Comparison of ENCODE assay signal across 2 cellular contexts in genomic region chr20:50720582-50720981, GRCh38.
TF ChIP-seq lines count a peak whose summit lies in the region.

No MANE protein-coding gene starts in this region.

TF ChIP-seq in HepG2, 621 proteins besides CTCF, POLR2A, EP300 and RAD21:
- TF ChIP-seq, protein P1, sequence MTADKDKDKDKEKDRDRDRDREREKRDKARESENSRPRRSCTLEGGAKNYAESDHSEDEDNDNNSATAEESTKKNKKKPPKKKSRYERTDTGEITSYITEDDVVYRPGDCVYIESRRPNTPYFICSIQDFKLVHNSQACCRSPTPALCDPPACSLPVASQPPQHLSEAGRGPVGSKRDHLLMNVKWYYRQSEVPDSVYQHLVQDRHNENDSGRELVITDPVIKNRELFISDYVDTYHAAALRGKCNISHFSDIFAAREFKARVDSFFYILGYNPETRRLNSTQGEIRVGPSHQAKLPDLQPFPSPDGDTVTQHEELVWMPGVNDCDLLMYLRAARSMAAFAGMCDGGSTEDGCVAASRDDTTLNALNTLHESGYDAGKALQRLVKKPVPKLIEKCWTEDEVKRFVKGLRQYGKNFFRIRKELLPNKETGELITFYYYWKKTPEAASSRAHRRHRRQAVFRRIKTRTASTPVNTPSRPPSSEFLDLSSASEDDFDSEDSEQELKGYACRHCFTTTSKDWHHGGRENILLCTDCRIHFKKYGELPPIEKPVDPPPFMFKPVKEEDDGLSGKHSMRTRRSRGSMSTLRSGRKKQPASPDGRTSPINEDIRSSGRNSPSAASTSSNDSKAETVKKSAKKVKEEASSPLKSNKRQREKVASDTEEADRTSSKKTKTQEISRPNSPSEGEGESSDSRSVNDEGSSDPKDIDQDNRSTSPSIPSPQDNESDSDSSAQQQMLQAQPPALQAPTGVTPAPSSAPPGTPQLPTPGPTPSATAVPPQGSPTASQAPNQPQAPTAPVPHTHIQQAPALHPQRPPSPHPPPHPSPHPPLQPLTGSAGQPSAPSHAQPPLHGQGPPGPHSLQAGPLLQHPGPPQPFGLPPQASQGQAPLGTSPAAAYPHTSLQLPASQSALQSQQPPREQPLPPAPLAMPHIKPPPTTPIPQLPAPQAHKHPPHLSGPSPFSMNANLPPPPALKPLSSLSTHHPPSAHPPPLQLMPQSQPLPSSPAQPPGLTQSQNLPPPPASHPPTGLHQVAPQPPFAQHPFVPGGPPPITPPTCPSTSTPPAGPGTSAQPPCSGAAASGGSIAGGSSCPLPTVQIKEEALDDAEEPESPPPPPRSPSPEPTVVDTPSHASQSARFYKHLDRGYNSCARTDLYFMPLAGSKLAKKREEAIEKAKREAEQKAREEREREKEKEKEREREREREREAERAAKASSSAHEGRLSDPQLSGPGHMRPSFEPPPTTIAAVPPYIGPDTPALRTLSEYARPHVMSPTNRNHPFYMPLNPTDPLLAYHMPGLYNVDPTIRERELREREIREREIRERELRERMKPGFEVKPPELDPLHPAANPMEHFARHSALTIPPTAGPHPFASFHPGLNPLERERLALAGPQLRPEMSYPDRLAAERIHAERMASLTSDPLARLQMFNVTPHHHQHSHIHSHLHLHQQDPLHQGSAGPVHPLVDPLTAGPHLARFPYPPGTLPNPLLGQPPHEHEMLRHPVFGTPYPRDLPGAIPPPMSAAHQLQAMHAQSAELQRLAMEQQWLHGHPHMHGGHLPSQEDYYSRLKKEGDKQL (CRISPR knock-in tag; IDR thresholded peaks at IDR 0.05; ENCODE audit: low read depth): no peak
- TF ChIP-seq ZMYM3 (CRISPR knock-in tag; IDR thresholded peaks at IDR 0.05) (peak; percentile 63), ZNF629 (CRISPR knock-in tag; conservative IDR thresholded peaks at IDR 0.05) (peak; percentile 94)

TF ChIP-seq in K562, 482 proteins besides CTCF, POLR2A, EP300 and RAD21:
- no peak for TF ChIP-seq KLF16 (IDR thresholded peaks at IDR 0.05)
- TF ChIP-seq RBM25 (IDR thresholded peaks at IDR 0.05; ENCODE audit: low read depth, low read length, severe bottlenecking): peak; percentile 94
- TF ChIP-seq ZNF121 (CRISPR knock-in tag; conservative IDR thresholded peaks at IDR 0.05): peak; percentile 45; the same call in 1 of the 2 replicates
- TF ChIP-seq U2AF2 (optimal IDR thresholded peaks at IDR 0.05; ENCODE audit: low read depth, low read length): no peak
- TF ChIP-seq HDAC2 (IDR thresholded peaks at IDR 0.05): peak; percentile 79; the same call in 1 of the 2 replicates
- TF ChIP-seq MIER1 (IDR thresholded peaks at IDR 0.05; ENCODE audit: low read depth): no peak
- TF ChIP-seq NCOA2 (IDR thresholded peaks at IDR 0.05; ENCODE audit: partially characterized antibody in 2 of 2): no peak
- peak in 1 of 2 experiments; percentile 32; a peak in 1 of 3 replicates for TF ChIP-seq CBX3 (IDR thresholded peaks at IDR 0.05; ENCODE audit: borderline replicate concordance in 1 of 2, low read length in 2 of 2)
- TF ChIP-seq SMARCA5 (IDR thresholded peaks at IDR 0.05): peak; percentile 85
- peak; percentile 74 for TF ChIP-seq CHD4 (IDR thresholded peaks at IDR 0.05; ENCODE audit: insufficient read depth, insufficient replicate concordance, low read depth, low read length, poor library complexity, severe bottlenecking)
- TF ChIP-seq SNIP1 (IDR thresholded peaks at IDR 0.05; ENCODE audit: low read depth): no peak
- TF ChIP-seq ETS2 (tag; IDR thresholded peaks at IDR 0.05; ENCODE audit: borderline replicate concordance, poor library complexity, severe bottlenecking): no peak
- TF ChIP-seq, protein P2, sequence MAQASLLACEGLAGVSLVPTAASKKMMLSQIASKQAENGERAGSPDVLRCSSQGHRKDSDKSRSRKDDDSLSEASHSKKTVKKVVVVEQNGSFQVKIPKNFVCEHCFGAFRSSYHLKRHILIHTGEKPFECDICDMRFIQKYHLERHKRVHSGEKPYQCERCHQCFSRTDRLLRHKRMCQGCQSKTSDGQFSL (CRISPR knock-in tag; IDR thresholded peaks at IDR 0.05): no peak
- TF ChIP-seq, protein P2 (tag; IDR thresholded peaks at IDR 0.05): no peak
- peak; percentile 96 for TF ChIP-seq BCOR (IDR thresholded peaks at IDR 0.05)
- peak; percentile 80 to 82 for TF ChIP-seq KDM1A (IDR thresholded peaks at IDR 0.05)
- TF ChIP-seq CHD2 (IDR thresholded peaks at IDR 0.05; ENCODE audit: low read depth, low read length): no peak
- TF ChIP-seq PHF20 (IDR thresholded peaks at IDR 0.05; ENCODE audit: partially characterized antibody): peak; percentile 46
- TF ChIP-seq ZNF324 (CRISPR knock-in tag; IDR thresholded peaks at IDR 0.05): no peak
- no peak for TF ChIP-seq TRIM24 (IDR thresholded peaks at IDR 0.05)
- TF ChIP-seq ADNP (tag; IDR thresholded peaks at IDR 0.05): peak; percentile 88
- TF ChIP-seq RCOR1 (IDR thresholded peaks at IDR 0.05; ENCODE audit: borderline replicate concordance in 1 of 2, low read depth in 2 of 2, low read length in 2 of 2): peak in 1 of 2 experiments; percentile 85; a peak in 2 of 4 replicates
- TF ChIP-seq WHSC1 (IDR thresholded peaks at IDR 0.05; ENCODE audit: low read length): no peak
- TF ChIP-seq TSC22D4 (tag; IDR thresholded peaks at IDR 0.05): no peak
- TF ChIP-seq MED1 (CRISPR knock-in tag; IDR thresholded peaks at IDR 0.05; ENCODE audit: borderline replicate concordance): no peak
